Comparison of ENCODE assay signal across 34 cellular contexts in genomic region chr17:70763018-70763417, GRCh38.
DNase-seq lines count a peak whose midpoint lies in the region; ATAC-seq, FAIRE-seq and TF ChIP-seq lines count a peak whose summit lies in the region.
"Had no signal": no experiment of that assay in that cellular context is flagged by ENCODE, and none has a peak within 500 bp of the region (broad histone marks: within the 10 kb centered on the region; RNA-seq: fewer than 3 reads in every experiment).

No MANE protein-coding gene starts in this region.

- H3K4me3 ChIP-seq in HepG2 (replicated peaks in 1 of 3; ENCODE audit: insufficient read depth in 1 of 3, low read depth in 2 of 3, low read length in 3 of 3) (no peak overlapping the region), right lobe of liver (no peak overlapping the region), A549 (no peak overlapping the region), GM12878 (no peak overlapping the region), transverse colon (no peak overlapping the region)
- H3K4me3 ChIP-seq: BLaER1; BLaER1 treated with 17β-estradiol and CSF1 and Interleukin-3, amounts not matched to agents 10 nM and 100 nM had no signal

- in situ Hi-C loops in HepG2 (cut with HindIII; ENCODE audit: extremely low pct_ligation_motif_present, low pct_unique_long_range_greater_than_20kb) (loop anchor here (10.0 kb wide), 2 partner anchors 1352 to 1772 kb away; no protein-coding TSS in a partner anchor), GM12878 (cut with MboI) (loop anchor here (10.0 to 25.0 kb wide), 2 partner anchors 1624 to 1782 kb away; no protein-coding TSS in a partner anchor), transverse colon (cut with MboI; ENCODE audit: low pct_ligation_motif_present in 1 of 4, low pct_unique_long_range_greater_than_20kb in 1 of 4, low sequenced_read_pairs in 3 of 4) (no loop called here)

- POLR2A ChIA-PET in HepG2 (lab: Yijun Ruan, JAX) (no interaction called here), A549 (lab: Yijun Ruan, JAX) (no interaction called here), HEK293T (lab: Yijun Ruan, JAX) (no interaction called here), GM12878 (lab: Charles Lee) (no interaction called here)

- intact Hi-C loops in HepG2 (cut with micrococcal nuclease; ENCODE audit: unreplicated experiment) (no loop called here), right lobe of liver (cut with DNase I) (loop anchor here in 1 of 2 donors (5.0 kb wide), 1 partner anchor 146 kb away; no protein-coding TSS in a partner anchor), GM12878 (cut with micrococcal nuclease; ENCODE audit: unreplicated experiment) (no loop called here), transverse colon (cut with DNase I; ENCODE audit: low total_unique reads) (no loop called here)

- H3K36me3 ChIP-seq in HepG2 (replicated peaks in 1 of 2; ENCODE audit: control insufficient read depth in 1 of 2, insufficient read depth in 2 of 2, low read length in 2 of 2) (no peaks in the 10 kb centered on the region), right lobe of liver (no peaks in the 10 kb centered on the region), GM12878 (ENCODE audit: control insufficient read depth in 2 of 2, insufficient read depth in 2 of 2, low read length in 1 of 2) (no peaks in the 10 kb centered on the region), transverse colon (no peaks in the 10 kb centered on the region)
- H3K36me3 ChIP-seq: BE2C; BLaER1; BLaER1 treated with 17β-estradiol and CSF1 and Interleukin-3, amounts not matched to agents 10 nM and 100 nM had no signal

- WGBS in HepG2 (ENCODE audit: low lambda C conversion rate), result 27% methylated on average over 3 of the region's 3 CpGs
- 84% methylated on average over 3 of the region's 3 CpGs for WGBS in right lobe of liver (ENCODE audit: insufficient coverage, low coverage, low lambda C conversion rate, missing lambda C conversion rate)
- WGBS in A549 (ENCODE audit: missing lambda C conversion rate), result 56% methylated on average over 3 of the region's 3 CpGs
- WGBS in GM12878 (ENCODE audit: insufficient coverage, insufficient replicate concordance, low lambda C conversion rate, missing lambda C conversion rate), result 4% methylated on average over 3 of the region's 3 CpGs
- WGBS in transverse colon (ENCODE audit: low coverage in 1 of 2), 2 donors, result 88 to 89% methylated on average over 3 of the region's 3 CpGs

- H3K4me1 ChIP-seq in HepG2 (ENCODE audit: insufficient read depth, low read length), result no peaks in the 10 kb centered on the region
- no peaks in the 10 kb centered on the region for H3K4me1 ChIP-seq in right lobe of liver
- H3K4me1 ChIP-seq in A549, result no peaks in the 10 kb centered on the region
- no peaks in the 10 kb centered on the region for H3K4me1 ChIP-seq in GM12878 (ENCODE audit: control insufficient read depth, insufficient read depth, low read length)
- no peaks in the 10 kb centered on the region for H3K4me1 ChIP-seq in transverse colon
- H3K4me1 ChIP-seq: BE2C; BLaER1; BLaER1 treated with 17β-estradiol and CSF1 and Interleukin-3, amounts not matched to agents 10 nM and 100 nM; Caco-2 had no signal

- H2AFZ ChIP-seq in HepG2 (ENCODE audit: low read length), result no peak overlapping the region
- no peak overlapping the region for H2AFZ ChIP-seq in GM12878 (ENCODE audit: control insufficient read depth, low read depth, low read length)

- BruUV-seq in HepG2 (replicated peaks; lab: Mats Ljungman, UMichigan) (no TSS peak), GM12878 (replicated peaks; lab: Mats Ljungman, UMichigan) (no TSS peak)

- CTCF ChIA-PET in HepG2 (lab: Yijun Ruan, JAX; ENCODE audit: low intra/inter-chr PET ratio, low total read pairs) (no interaction called here), A549 (lab: Yijun Ruan, JAX) (interaction anchor here (0.8 kb wide), 1 partner anchor 21 kb away, joined by 4 read pairs; no protein-coding TSS in a partner anchor), HEK293T (lab: Yijun Ruan, JAX) (no interaction called here), GM12878 (lab: Yijun Ruan, JAX) (no interaction called here)

- no peak overlapping the region for H3K4me2 ChIP-seq in HepG2 (ENCODE audit: low read depth, low read length)
- no peak overlapping the region for H3K4me2 ChIP-seq in A549
- H3K4me2 ChIP-seq in GM12878 (ENCODE audit: control insufficient read depth, insufficient read depth), result no peak overlapping the region
- H3K4me2 ChIP-seq: BLaER1; BLaER1 treated with 17β-estradiol and CSF1 and Interleukin-3, amounts not matched to agents 10 nM and 100 nM had no signal

- TF ChIP-seq RAD21 in HepG2 (CRISPR knock-in tag; IDR thresholded peaks at IDR 0.05) (no peak), A549 (conservative IDR thresholded peaks at IDR 0.05 in 1 of 2, IDR thresholded peaks at IDR 0.05 in 1 of 2) (no peak), GM12878 (IDR thresholded peaks at IDR 0.05; ENCODE audit: insufficient read depth, low read depth, low read length) (no peak)

- H4K20me1 ChIP-seq in HepG2 (ENCODE audit: insufficient read depth, low read length), result no peaks in the 10 kb centered on the region
- H4K20me1 ChIP-seq in GM12878 (ENCODE audit: control insufficient read depth, insufficient read depth), result no peaks in the 10 kb centered on the region
- H4K20me1 ChIP-seq: BLaER1; BLaER1 treated with 17β-estradiol and CSF1 and Interleukin-3, amounts not matched to agents 10 nM and 100 nM had no signal

- SMC1A ChIA-PET in GM12878 (lab: Charles Lee; ENCODE audit: uncharacterized antibody, unreplicated experiment), result no interaction called here

- no peaks in the 10 kb centered on the region for H3K9me3 ChIP-seq in HepG2 (ENCODE audit: low read length)
- H3K9me3 ChIP-seq in right lobe of liver, result no peaks in the 10 kb centered on the region
- H3K9me3 ChIP-seq in A549, result no peaks in the 10 kb centered on the region
- no peaks in the 10 kb centered on the region for H3K9me3 ChIP-seq in GM12878 (replicated peaks; ENCODE audit: control insufficient read depth, insufficient read depth, low read length)
- no peaks in the 10 kb centered on the region for H3K9me3 ChIP-seq in transverse colon
- H3K9me3 ChIP-seq: BE2C; BLaER1; BLaER1 treated with 17β-estradiol and CSF1 and Interleukin-3, amounts not matched to agents 10 nM and 100 nM; Caco-2 had no signal

- TF ChIP-seq POLR2A in HepG2 (IDR thresholded peaks at IDR 0.05; ENCODE audit: insufficient read depth in 1 of 2, low read depth in 2 of 2, low read length in 2 of 2) (no peak), right lobe of liver (IDR thresholded peaks at IDR 0.05) (no peak), A549 (IDR thresholded peaks at IDR 0.05; ENCODE audit: low read length) (no peak), GM12878 (IDR thresholded peaks at IDR 0.05; ENCODE audit: low read depth, low read length) (no peak), transverse colon (IDR thresholded peaks at IDR 0.05) (no peak)

- DNase-seq in HepG2 (ENCODE audit: low spot score) (no peak), right lobe of liver (no peak), A549 (ENCODE audit: low read depth in 1 of 2, low spot score in 1 of 2) (no peak), HEK293T (ENCODE audit: extremely low spot score) (no peak), GM12878 (ENCODE audit: low read depth, low spot score) (no peak), transverse colon (no peak), NCI-H526 (lab: John Stamatoyannopoulos, UW) (no peak), RCC 7860 (ENCODE audit: low spot score) (no peak)
- DNase-seq: 8988T; ACHN; AML-193; BE2C; C1 segment of cervical spinal cord; Caco-2; Calu3; CD4-positive, alpha-beta memory T cell; CD4-positive, alpha-beta T cell; CD4-positive, CD25-positive, alpha-beta regulatory T cell; CD8-positive, alpha-beta memory T cell; CD8-positive, alpha-beta T cell; COR-L47; DMS 273 treated with DMSO at 0.1 percent for 48 hours; DMS153; DMS53; DMS79; DMS79 treated with DMSO at 0.1 percent for 48 hours; DND-41; EL had no signal

- no peak overlapping the region for H3K9ac ChIP-seq in HepG2 (ENCODE audit: insufficient read depth, low read depth, low read length)
- H3K9ac ChIP-seq in GM12878 (ENCODE audit: control insufficient read depth, insufficient read depth, low read length), result no peak overlapping the region
- H3K9ac ChIP-seq: BLaER1; BLaER1 treated with 17β-estradiol and CSF1 and Interleukin-3, amounts not matched to agents 10 nM and 100 nM had no signal

- RAD21 ChIA-PET in GM12878 (lab: Charles Lee; ENCODE audit: unreplicated experiment), result no interaction called here

- no peak overlapping the region for H3K27ac ChIP-seq in HepG2 (ENCODE audit: extremely low read length, insufficient read depth, low read length)
- H3K27ac ChIP-seq in right lobe of liver, result no peak overlapping the region
- H3K27ac ChIP-seq in A549, result no peak overlapping the region
- H3K27ac ChIP-seq in GM12878 (ENCODE audit: control insufficient read depth, insufficient read depth), result no peak overlapping the region
- H3K27ac ChIP-seq in transverse colon, result no peak overlapping the region
- H3K27ac ChIP-seq: 22Rv1; BLaER1; BLaER1 treated with 17β-estradiol and CSF1 and Interleukin-3, amounts not matched to agents 10 nM and 100 nM; C4-2B had no signal

- H3K27me3 ChIP-seq in HepG2 (ENCODE audit: control insufficient read depth in 1 of 2, insufficient read depth in 2 of 2, low read length in 2 of 2) (no peaks in the 10 kb centered on the region), right lobe of liver (no peaks in the 10 kb centered on the region), GM12878 (replicated peaks in 1 of 2; ENCODE audit: control insufficient read depth in 2 of 2, insufficient read depth in 2 of 2, low read length in 1 of 2) (no peaks in the 10 kb centered on the region), transverse colon (no peaks in the 10 kb centered on the region)
- H3K27me3 ChIP-seq: BE2C; BLaER1; BLaER1 treated with 17β-estradiol and CSF1 and Interleukin-3, amounts not matched to agents 10 nM and 100 nM had no signal

- TF ChIP-seq CTCF in HepG2 (CRISPR knock-in tag; IDR thresholded peaks at IDR 0.05) (no peak), right lobe of liver (IDR thresholded peaks at IDR 0.05) (no peak), A549 (IDR thresholded peaks at IDR 0.05) (no peak), GM12878 (IDR thresholded peaks at IDR 0.05 in 2 of 3, conservative IDR thresholded peaks at IDR 0.05 in 1 of 3; ENCODE audit: control insufficient read depth in 2 of 3, extremely low read depth in 1 of 3, insufficient read depth in 1 of 3, low read depth in 3 of 3, low read length in 3 of 3) (no peak), transverse colon (IDR thresholded peaks at IDR 0.05) (no peak)

- ATAC-seq in HepG2 (no peak), right lobe of liver (no peak), A549 (no peak), GM12878 (no peak)
- ATAC-seq: CD8-positive, alpha-beta T cell had no signal

- FAIRE-seq in HepG2 (lab: Jason Lieb, UNC), result no peak
- FAIRE-seq in A549 (lab: Jason Lieb, UNC), result peak; percentile 77
- no peak for FAIRE-seq in GM12878 (lab: Jason Lieb, UNC)
- no peak for FAIRE-seq in RCC 7860 (lab: Jason Lieb, UNC)
- FAIRE-seq: A204.1, D721Med had no signal

- H3K79me2 ChIP-seq in HepG2 (ENCODE audit: insufficient read depth, low read length), result no peaks in the 10 kb centered on the region
- H3K79me2 ChIP-seq in GM12878 (ENCODE audit: control insufficient read depth, insufficient read depth, low read length), result no peaks in the 10 kb centered on the region

- TF ChIP-seq EP300 in HepG2 (IDR thresholded peaks at IDR 0.05; ENCODE audit: low read depth in 2 of 2, low read length in 2 of 2) (no peak), HepG2 (CRISPR knock-in tag; IDR thresholded peaks at IDR 0.05; ENCODE audit: borderline replicate concordance) (no peak), A549 (IDR thresholded peaks at IDR 0.05) (no peak), GM12878 (IDR thresholded peaks at IDR 0.05; ENCODE audit: borderline replicate concordance in 1 of 2, control insufficient read depth in 1 of 2, low read depth in 2 of 2, low read length in 2 of 2) (no peak), transverse colon (IDR thresholded peaks at IDR 0.05; ENCODE audit: low read depth) (no peak)

Comparison
In these comparisons a context has a peak if more than half of its experiments do, and no peak if none do; other contexts are left out.
1. in situ Hi-C loops: an anchor here in HepG2 (10.0 kb wide) and GM12878 (10.0 to 25.0 kb wide); none called in transverse colon.